1 cellular context compared by ENCODE assay signal in the genomic region with DNA sequence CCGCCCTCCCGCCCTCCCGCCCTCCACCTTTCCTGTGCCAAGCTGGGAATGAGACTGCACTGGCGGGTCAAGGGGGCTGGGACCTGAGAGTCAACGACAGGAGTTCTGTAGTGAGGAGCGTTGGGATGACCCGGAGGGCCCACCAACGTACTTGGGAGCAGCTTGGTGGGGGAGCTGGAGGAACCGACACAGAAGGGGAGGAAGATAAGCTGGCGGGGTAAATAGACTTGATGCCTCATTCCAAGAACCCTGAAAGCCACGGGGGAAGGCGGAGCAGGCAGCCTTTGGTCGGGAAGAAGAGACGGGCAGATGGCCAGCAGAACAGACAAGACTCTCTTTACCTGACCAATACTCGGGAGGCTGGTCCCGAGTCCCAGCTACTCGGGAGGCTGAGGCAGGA.
TF ChIP-seq lines count a peak whose summit lies in the region.

No MANE protein-coding gene starts in this region.

TF ChIP-seq in GM23338, 12 proteins besides CTCF, POLR2A, EP300 and RAD21 (continued from another document):
- TF ChIP-seq REST (IDR thresholded peaks at IDR 0.05; ENCODE audit: unreplicated experiment) (no peak), JUNB (IDR thresholded peaks at IDR 0.05; ENCODE audit: unreplicated experiment) (no peak), CREB1 (CRISPR knock-in tag; IDR thresholded peaks at IDR 0.05; ENCODE audit: low read depth) (no peak), ZNF114 (CRISPR knock-in tag; IDR thresholded peaks at IDR 0.05) (no peak), EZH2phosphoT487 (IDR thresholded peaks at IDR 0.05; ENCODE audit: unreplicated experiment) (no peak), EZH2 (IDR thresholded peaks at IDR 0.05; ENCODE audit: low read depth, unreplicated experiment) (no peak), POLR2AphosphoS5 (IDR thresholded peaks at IDR 0.05; ENCODE audit: low read depth) (no peak), ETS1 (IDR thresholded peaks at IDR 0.05) (no peak)
TF ChIP-seq in GM23338: peak in this region for 0.
